ENCODE assay signal across 1 cellular context in genomic region chr7:133252858-133253521, GRCh38.
TF ChIP-seq lines count a peak whose summit lies in the region.

Gene EXOC4 (plus strand): TSS chr7:133253078.

TF ChIP-seq in K562, 482 proteins besides CTCF, POLR2A, EP300 and RAD21 (continued from another document and continues in another):
- TF ChIP-seq, protein P1, sequence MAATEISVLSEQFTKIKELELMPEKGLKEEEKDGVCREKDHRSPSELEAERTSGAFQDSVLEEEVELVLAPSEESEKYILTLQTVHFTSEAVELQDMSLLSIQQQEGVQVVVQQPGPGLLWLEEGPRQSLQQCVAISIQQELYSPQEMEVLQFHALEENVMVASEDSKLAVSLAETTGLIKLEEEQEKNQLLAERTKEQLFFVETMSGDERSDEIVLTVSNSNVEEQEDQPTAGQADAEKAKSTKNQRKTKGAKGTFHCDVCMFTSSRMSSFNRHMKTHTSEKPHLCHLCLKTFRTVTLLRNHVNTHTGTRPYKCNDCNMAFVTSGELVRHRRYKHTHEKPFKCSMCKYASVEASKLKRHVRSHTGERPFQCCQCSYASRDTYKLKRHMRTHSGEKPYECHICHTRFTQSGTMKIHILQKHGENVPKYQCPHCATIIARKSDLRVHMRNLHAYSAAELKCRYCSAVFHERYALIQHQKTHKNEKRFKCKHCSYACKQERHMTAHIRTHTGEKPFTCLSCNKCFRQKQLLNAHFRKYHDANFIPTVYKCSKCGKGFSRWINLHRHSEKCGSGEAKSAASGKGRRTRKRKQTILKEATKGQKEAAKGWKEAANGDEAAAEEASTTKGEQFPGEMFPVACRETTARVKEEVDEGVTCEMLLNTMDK (IDR thresholded peaks at IDR 0.05; ENCODE audit: borderline replicate concordance, insufficient read depth, low read depth, low read length, poor library complexity, severe bottlenecking), result no peak
- no peak for TF ChIP-seq ZNF431 (CRISPR knock-in tag; IDR thresholded peaks at IDR 0.05)
- TF ChIP-seq USF1 (CRISPR knock-in tag; IDR thresholded peaks at IDR 0.05), result peak; percentile 34
- TF ChIP-seq, protein P2, sequence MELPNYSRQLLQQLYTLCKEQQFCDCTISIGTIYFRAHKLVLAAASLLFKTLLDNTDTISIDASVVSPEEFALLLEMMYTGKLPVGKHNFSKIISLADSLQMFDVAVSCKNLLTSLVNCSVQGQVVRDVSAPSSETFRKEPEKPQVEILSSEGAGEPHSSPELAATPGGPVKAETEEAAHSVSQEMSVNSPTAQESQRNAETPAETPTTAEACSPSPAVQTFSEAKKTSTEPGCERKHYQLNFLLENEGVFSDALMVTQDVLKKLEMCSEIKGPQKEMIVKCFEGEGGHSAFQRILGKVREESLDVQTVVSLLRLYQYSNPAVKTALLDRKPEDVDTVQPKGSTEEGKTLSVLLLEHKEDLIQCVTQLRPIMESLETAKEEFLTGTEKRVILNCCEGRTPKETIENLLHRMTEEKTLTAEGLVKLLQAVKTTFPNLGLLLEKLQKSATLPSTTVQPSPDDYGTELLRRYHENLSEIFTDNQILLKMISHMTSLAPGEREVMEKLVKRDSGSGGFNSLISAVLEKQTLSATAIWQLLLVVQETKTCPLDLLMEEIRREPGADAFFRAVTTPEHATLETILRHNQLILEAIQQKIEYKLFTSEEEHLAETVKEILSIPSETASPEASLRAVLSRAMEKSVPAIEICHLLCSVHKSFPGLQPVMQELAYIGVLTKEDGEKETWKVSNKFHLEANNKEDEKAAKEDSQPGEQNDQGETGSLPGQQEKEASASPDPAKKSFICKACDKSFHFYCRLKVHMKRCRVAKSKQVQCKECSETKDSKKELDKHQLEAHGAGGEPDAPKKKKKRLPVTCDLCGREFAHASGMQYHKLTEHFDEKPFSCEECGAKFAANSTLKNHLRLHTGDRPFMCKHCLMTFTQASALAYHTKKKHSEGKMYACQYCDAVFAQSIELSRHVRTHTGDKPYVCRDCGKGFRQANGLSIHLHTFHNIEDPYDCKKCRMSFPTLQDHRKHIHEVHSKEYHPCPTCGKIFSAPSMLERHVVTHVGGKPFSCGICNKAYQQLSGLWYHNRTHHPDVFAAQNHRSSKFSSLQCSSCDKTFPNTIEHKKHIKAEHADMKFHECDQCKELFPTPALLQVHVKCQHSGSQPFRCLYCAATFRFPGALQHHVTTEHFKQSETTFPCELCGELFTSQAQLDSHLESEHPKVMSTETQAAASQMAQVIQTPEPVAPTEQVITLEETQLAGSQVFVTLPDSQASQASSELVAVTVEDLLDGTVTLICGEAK (IDR thresholded peaks at IDR 0.05), result peak; percentile 79
- TF ChIP-seq, protein P2 (CRISPR knock-in tag; IDR thresholded peaks at IDR 0.05), result no peak
- TF ChIP-seq BRD4 (IDR thresholded peaks at IDR 0.05), result no peak
- TF ChIP-seq GTF2A2 (tag; IDR thresholded peaks at IDR 0.05), result no peak
- 0 out of 2 replicates have a peak, but pooled peaks have one; percentile 76 for TF ChIP-seq ZNF12 (CRISPR knock-in tag; IDR thresholded peaks at IDR 0.05)
- no peak for TF ChIP-seq NBN (IDR thresholded peaks at IDR 0.05; ENCODE audit: low read depth)
- TF ChIP-seq SP1 (CRISPR knock-in tag; IDR thresholded peaks at IDR 0.05), result peak; percentile 62; the same call in 1 of the 2 replicates
- TF ChIP-seq MTF1 (CRISPR knock-in tag; IDR thresholded peaks at IDR 0.05; ENCODE audit: borderline replicate concordance), result no peak
- peak; percentile 92 for TF ChIP-seq TAF9B (IDR thresholded peaks at IDR 0.05; ENCODE audit: partially characterized antibody)
- peak; percentile 60; the same call in 1 of the 2 replicates for TF ChIP-seq KAT8 (IDR thresholded peaks at IDR 0.05; ENCODE audit: low read depth)
- peak; percentile 49 for TF ChIP-seq MEIS2 (IDR thresholded peaks at IDR 0.05; ENCODE audit: partially characterized antibody)
- peak in 1 of 3 experiments; percentile 61; a peak in 1 of 6 replicates for TF ChIP-seq ZBTB11 (CRISPR knock-in tag; IDR thresholded peaks at IDR 0.05)
- peak; percentile 71; the same call in 1 of the 2 replicates for TF ChIP-seq ZBTB7A (IDR thresholded peaks at IDR 0.05; ENCODE audit: borderline replicate concordance, control insufficient read depth, low read depth, low read length)
- no peak for TF ChIP-seq SRSF1 (IDR thresholded peaks at IDR 0.05; ENCODE audit: low read depth, low read length)
- TF ChIP-seq ZFP36 (IDR thresholded peaks at IDR 0.05; ENCODE audit: low read depth, low read length, partially characterized antibody), result no peak
- TF ChIP-seq STAT6 (CRISPR knock-in tag; IDR thresholded peaks at IDR 0.05), result no peak
- no peak for TF ChIP-seq SMAD4 (CRISPR knock-in tag; conservative IDR thresholded peaks at IDR 0.05)
- TF ChIP-seq, protein P3, sequence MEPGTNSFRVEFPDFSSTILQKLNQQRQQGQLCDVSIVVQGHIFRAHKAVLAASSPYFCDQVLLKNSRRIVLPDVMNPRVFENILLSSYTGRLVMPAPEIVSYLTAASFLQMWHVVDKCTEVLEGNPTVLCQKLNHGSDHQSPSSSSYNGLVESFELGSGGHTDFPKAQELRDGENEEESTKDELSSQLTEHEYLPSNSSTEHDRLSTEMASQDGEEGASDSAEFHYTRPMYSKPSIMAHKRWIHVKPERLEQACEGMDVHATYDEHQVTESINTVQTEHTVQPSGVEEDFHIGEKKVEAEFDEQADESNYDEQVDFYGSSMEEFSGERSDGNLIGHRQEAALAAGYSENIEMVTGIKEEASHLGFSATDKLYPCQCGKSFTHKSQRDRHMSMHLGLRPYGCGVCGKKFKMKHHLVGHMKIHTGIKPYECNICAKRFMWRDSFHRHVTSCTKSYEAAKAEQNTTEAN (CRISPR knock-in tag; IDR thresholded peaks at IDR 0.05), result no peak
- TF ChIP-seq, protein P4, sequence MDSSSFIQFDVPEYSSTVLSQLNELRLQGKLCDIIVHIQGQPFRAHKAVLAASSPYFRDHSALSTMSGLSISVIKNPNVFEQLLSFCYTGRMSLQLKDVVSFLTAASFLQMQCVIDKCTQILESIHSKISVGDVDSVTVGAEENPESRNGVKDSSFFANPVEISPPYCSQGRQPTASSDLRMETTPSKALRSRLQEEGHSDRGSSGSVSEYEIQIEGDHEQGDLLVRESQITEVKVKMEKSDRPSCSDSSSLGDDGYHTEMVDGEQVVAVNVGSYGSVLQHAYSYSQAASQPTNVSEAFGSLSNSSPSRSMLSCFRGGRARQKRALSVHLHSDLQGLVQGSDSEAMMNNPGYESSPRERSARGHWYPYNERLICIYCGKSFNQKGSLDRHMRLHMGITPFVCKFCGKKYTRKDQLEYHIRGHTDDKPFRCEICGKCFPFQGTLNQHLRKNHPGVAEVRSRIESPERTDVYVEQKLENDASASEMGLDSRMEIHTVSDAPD (CRISPR knock-in tag; IDR thresholded peaks at IDR 0.05), result no peak
- TF ChIP-seq ZNF175 (CRISPR knock-in tag; IDR thresholded peaks at IDR 0.05; ENCODE audit: low read depth), result no peak; the same call in 1 of the 2 replicates
- no peak for TF ChIP-seq ZFP1 (CRISPR knock-in tag; IDR thresholded peaks at IDR 0.05)
- TF ChIP-seq ESRRA (IDR thresholded peaks at IDR 0.05; ENCODE audit: borderline replicate concordance, low read depth), result peak; percentile 53
- TF ChIP-seq ZNF280A (IDR thresholded peaks at IDR 0.05; ENCODE audit: low read depth, partially characterized antibody), result no peak
- no peak for TF ChIP-seq DDX20 (tag; IDR thresholded peaks at IDR 0.05; ENCODE audit: low read depth)
- TF ChIP-seq ATF4 (CRISPR knock-in tag; IDR thresholded peaks at IDR 0.05), result no peak
- TF ChIP-seq, protein P5, sequence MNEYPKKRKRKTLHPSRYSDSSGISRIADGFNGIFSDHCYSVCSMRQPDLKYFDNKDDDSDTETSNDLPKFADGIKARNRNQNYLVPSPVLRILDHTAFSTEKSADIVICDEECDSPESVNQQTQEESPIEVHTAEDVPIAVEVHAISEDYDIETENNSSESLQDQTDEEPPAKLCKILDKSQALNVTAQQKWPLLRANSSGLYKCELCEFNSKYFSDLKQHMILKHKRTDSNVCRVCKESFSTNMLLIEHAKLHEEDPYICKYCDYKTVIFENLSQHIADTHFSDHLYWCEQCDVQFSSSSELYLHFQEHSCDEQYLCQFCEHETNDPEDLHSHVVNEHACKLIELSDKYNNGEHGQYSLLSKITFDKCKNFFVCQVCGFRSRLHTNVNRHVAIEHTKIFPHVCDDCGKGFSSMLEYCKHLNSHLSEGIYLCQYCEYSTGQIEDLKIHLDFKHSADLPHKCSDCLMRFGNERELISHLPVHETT (CRISPR knock-in tag; conservative IDR thresholded peaks at IDR 0.05 in 1 of 2, IDR thresholded peaks at IDR 0.05 in 1 of 2), result peak in 1 of 2 experiments; percentile 70; a peak in 1 of 4 replicates
